ENCODE assay signal across 20 cellular contexts in the genomic region with DNA sequence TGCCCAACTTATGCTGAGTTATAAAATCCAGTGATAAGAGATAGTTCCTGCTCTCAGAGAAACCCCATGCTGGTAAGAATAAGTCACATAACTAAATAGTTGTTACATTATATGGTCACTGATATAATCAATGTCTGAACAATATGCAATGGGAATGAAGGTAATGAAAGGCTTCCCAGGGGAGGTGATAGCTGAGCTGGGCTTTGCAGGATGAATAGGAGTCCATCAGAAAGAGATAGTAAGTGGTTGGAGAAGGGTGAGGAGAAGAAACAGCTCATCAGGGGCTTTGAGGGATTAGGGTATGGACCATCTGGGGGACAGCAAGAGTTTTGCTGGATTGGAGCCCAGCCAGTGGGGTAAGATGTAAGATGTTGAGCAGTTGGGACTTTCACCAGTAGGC.
DNase-seq lines count a peak whose midpoint lies in the region; ATAC-seq, FAIRE-seq and TF ChIP-seq lines count a peak whose summit lies in the region.
"Had no signal": no experiment of that assay in that cellular context is flagged by ENCODE, and none has a peak within 500 bp of the region (broad histone marks: within the 10 kb centered on the region; RNA-seq: fewer than 3 reads in every experiment).

No MANE protein-coding gene starts in this region.

- no peaks in the 10 kb centered on the region for H4K20me1 ChIP-seq in keratinocyte (ENCODE audit: control insufficient read depth, extremely low read depth, insufficient read depth, low read length)

- no peaks in the 10 kb centered on the region for H3K79me2 ChIP-seq in keratinocyte (ENCODE audit: control insufficient read depth, insufficient read depth, low read length)

- no peaks in the 10 kb centered on the region for H3K9me3 Mint-ChIP-seq in T-helper 1 cell treated with Interleukin-12 subunit alpha and Interleukin-12 subunit beta and Interleukin-4 antibody, amounts not matched to agents 30 μg/mL and 1 μg/mL, for 36 hours
- H3K9me3 Mint-ChIP-seq in natural killer cell treated with Interleukin-12 subunit alpha and Interleukin-12 subunit beta and Interleukin-15 and Interleukin-18, amount 100 ng/mL, for 72 hours: no peaks in the 10 kb centered on the region
- H3K9me3 Mint-ChIP-seq in natural killer cell: no peaks in the 10 kb centered on the region
- no peaks in the 10 kb centered on the region for H3K9me3 Mint-ChIP-seq in stimulated activated effector memory CD8-positive, alpha-beta T cell treated with anti-CD3 and anti-CD28 coated beads, Interleukin-12 subunit alpha, Interleukin-12 subunit beta, amount 100 ng/mL, for 72 hours
- H3K9me3 Mint-ChIP-seq: CD4-positive, alpha-beta T cell had no signal

- H3K27me3 ChIP-seq in keratinocyte (ENCODE audit: control insufficient read depth, extremely low read depth, insufficient read depth, low read length): no peaks in the 10 kb centered on the region

- peaks cover 3% of the 10 kb centered on the region for H3K36me3 Mint-ChIP-seq in T-helper 1 cell treated with Interleukin-12 subunit alpha and Interleukin-12 subunit beta and Interleukin-4 antibody, amounts not matched to agents 30 μg/mL and 1 μg/mL, for 36 hours (ENCODE audit: low read depth)
- no peaks in the 10 kb centered on the region for H3K36me3 Mint-ChIP-seq in natural killer cell treated with Interleukin-12 subunit alpha and Interleukin-12 subunit beta and Interleukin-15 and Interleukin-18, amount 100 ng/mL, for 72 hours
- no peaks in the 10 kb centered on the region for H3K36me3 Mint-ChIP-seq in natural killer cell
- H3K36me3 Mint-ChIP-seq in stimulated activated effector memory CD8-positive, alpha-beta T cell treated with anti-CD3 and anti-CD28 coated beads, Interleukin-12 subunit alpha, Interleukin-12 subunit beta, amount 100 ng/mL, for 72 hours: no peaks in the 10 kb centered on the region

- intact Hi-C loops in natural killer cell (cut with micrococcal nuclease): no loop called here

- no peak overlapping the region for H3K4me3 ChIP-seq in keratinocyte (ENCODE audit: control insufficient read depth in 2 of 3, extremely low read depth in 1 of 3, insufficient read depth in 2 of 3, low read depth in 1 of 3, low read length in 3 of 3)
- H3K4me3 ChIP-seq: GM23248, HAP-1 had no signal

- dilution Hi-C loops in keratinocyte (cut with MboI; ENCODE audit: extremely low pct_ligation_motif_present, low sequenced_read_pairs): no loop called here

- H3K27ac ChIP-seq in keratinocyte (ENCODE audit: control insufficient read depth, insufficient read depth, low read length): no peak overlapping the region
- H3K27ac ChIP-seq: C4-2B, GM23248, HL-60 had no signal

- peak overlapping the region; percentile 23 for H3K27ac Mint-ChIP-seq in T-helper 1 cell treated with Interleukin-12 subunit alpha and Interleukin-12 subunit beta and Interleukin-4 antibody, amounts not matched to agents 30 μg/mL and 1 μg/mL, for 36 hours
- peak overlapping the region in 1 of 2 donors; percentile 5 for H3K27ac Mint-ChIP-seq in natural killer cell treated with Interleukin-12 subunit alpha and Interleukin-12 subunit beta and Interleukin-15 and Interleukin-18, amount 100 ng/mL, for 72 hours
- no peak overlapping the region for H3K27ac Mint-ChIP-seq in natural killer cell
- peak overlapping the region; percentile 12 for H3K27ac Mint-ChIP-seq in stimulated activated effector memory CD8-positive, alpha-beta T cell treated with anti-CD3 and anti-CD28 coated beads, Interleukin-12 subunit alpha, Interleukin-12 subunit beta, amount 100 ng/mL, for 72 hours
- H3K27ac Mint-ChIP-seq: CD4-positive, alpha-beta T cell had no signal

- H2AFZ ChIP-seq in keratinocyte (ENCODE audit: control insufficient read depth, low read length): no peak overlapping the region
- H2AFZ ChIP-seq: GM23248 had no signal

- FAIRE-seq in keratinocyte (lab: Jason Lieb, UNC): no peak
- FAIRE-seq: A204.1, D721Med, G401.6, GM12891, GM18507 had no signal

- H3K4me1 ChIP-seq in keratinocyte (ENCODE audit: control insufficient read depth, extremely low read depth, insufficient read depth, low read length): peaks cover 28% of the 10 kb centered on the region
- H3K4me1 ChIP-seq: Caco-2, HAP-1 had no signal

- no peaks in the 10 kb centered on the region for H3K27me3 Mint-ChIP-seq in T-helper 1 cell treated with Interleukin-12 subunit alpha and Interleukin-12 subunit beta and Interleukin-4 antibody, amounts not matched to agents 30 μg/mL and 1 μg/mL, for 36 hours (ENCODE audit: low read depth)
- H3K27me3 Mint-ChIP-seq in natural killer cell treated with Interleukin-12 subunit alpha and Interleukin-12 subunit beta and Interleukin-15 and Interleukin-18, amount 100 ng/mL, for 72 hours: peaks cover 0 to 7% of the 10 kb centered on the region in 2 donors
- no peaks in the 10 kb centered on the region for H3K27me3 Mint-ChIP-seq in natural killer cell (ENCODE audit: low read depth in 2 of 2)
- H3K27me3 Mint-ChIP-seq: CD4-positive, alpha-beta T cell had no signal

- TF ChIP-seq CTCF in natural killer cell (IDR thresholded peaks at IDR 0.05): no peak
- no peak for TF ChIP-seq CTCF in keratinocyte (optimal IDR thresholded peaks at IDR 0.05 in 1 of 3, IDR thresholded peaks at IDR 0.05 in 1 of 3, conservative IDR thresholded peaks at IDR 0.05 in 1 of 3; ENCODE audit: extremely low read depth in 1 of 3, insufficient read depth in 2 of 3, low read length in 3 of 3)

- DNase-seq in T-helper 1 cell: no peak
- DNase-seq in natural killer cell treated with Interleukin-12 subunit alpha and Interleukin-12 subunit beta and Interleukin-15 and Interleukin-18, amount 100 ng/mL, for 72 hours (ENCODE audit: low spot score): no peak
- no peak for DNase-seq in natural killer cell
- DNase-seq in keratinocyte (ENCODE audit: low read depth, low spot score): no peak
- DNase-seq in stimulated activated effector memory CD8-positive, alpha-beta T cell treated with anti-CD3 and anti-CD28 coated beads, Interleukin-12 subunit alpha, Interleukin-12 subunit beta, amount 100 ng/mL, for 72 hours (ENCODE audit: low spot score in 2 of 2): no peak
- DNase-seq in NCI-H2107 (lab: John Stamatoyannopoulos, UW): no peak
- DNase-seq in foreskin melanocyte: no peak
- DNase-seq: AML-193; Caco-2; CD4-positive, alpha-beta T cell had no signal

- no peak overlapping the region for H3K4me3 Mint-ChIP-seq in T-helper 1 cell treated with Interleukin-12 subunit alpha and Interleukin-12 subunit beta and Interleukin-4 antibody, amounts not matched to agents 30 μg/mL and 1 μg/mL, for 36 hours
- peak overlapping the region; percentile 7 for H3K4me3 Mint-ChIP-seq in natural killer cell treated with Interleukin-12 subunit alpha and Interleukin-12 subunit beta and Interleukin-15 and Interleukin-18, amount 100 ng/mL, for 72 hours
- no peak overlapping the region for H3K4me3 Mint-ChIP-seq in natural killer cell
- H3K4me3 Mint-ChIP-seq in stimulated activated effector memory CD8-positive, alpha-beta T cell treated with anti-CD3 and anti-CD28 coated beads, Interleukin-12 subunit alpha, Interleukin-12 subunit beta, amount 100 ng/mL, for 72 hours: no peak overlapping the region
- H3K4me3 Mint-ChIP-seq: CD4-positive, alpha-beta T cell had no signal

- no peaks in the 10 kb centered on the region for H3K9me1 ChIP-seq in keratinocyte (ENCODE audit: control insufficient read depth, extremely low read depth, insufficient read depth, low read length)

- H3K9me3 ChIP-seq in keratinocyte (ENCODE audit: control insufficient read depth, low read depth, low read length): no peaks in the 10 kb centered on the region
- H3K9me3 ChIP-seq: Caco-2, HAP-1 had no signal

- peak overlapping the region; percentile 44 for H3K4me2 ChIP-seq in keratinocyte (ENCODE audit: control insufficient read depth, extremely low read depth, insufficient read depth, low read depth, low read length)

- peaks cover 38% of the 10 kb centered on the region for H3K4me1 Mint-ChIP-seq in T-helper 1 cell treated with Interleukin-12 subunit alpha and Interleukin-12 subunit beta and Interleukin-4 antibody, amounts not matched to agents 30 μg/mL and 1 μg/mL, for 36 hours (ENCODE audit: low read depth)
- H3K4me1 Mint-ChIP-seq in natural killer cell treated with Interleukin-12 subunit alpha and Interleukin-12 subunit beta and Interleukin-15 and Interleukin-18, amount 100 ng/mL, for 72 hours (ENCODE audit: low read depth in 2 of 2): peaks cover 24 to 30% of the 10 kb centered on the region in 2 donors
- H3K4me1 Mint-ChIP-seq in natural killer cell: peaks cover under 1 to 12% of the 10 kb centered on the region in 2 donors
- H3K4me1 Mint-ChIP-seq in stimulated activated effector memory CD8-positive, alpha-beta T cell treated with anti-CD3 and anti-CD28 coated beads, Interleukin-12 subunit alpha, Interleukin-12 subunit beta, amount 100 ng/mL, for 72 hours: peaks cover 19% of the 10 kb centered on the region

- H3K9ac ChIP-seq in keratinocyte (ENCODE audit: control insufficient read depth, extremely low read depth, insufficient read depth, low read length): no peak overlapping the region
- H3K9ac ChIP-seq: GM23248 had no signal

- H3K36me3 ChIP-seq in keratinocyte (ENCODE audit: control insufficient read depth in 2 of 2, extremely low read depth in 1 of 2, insufficient read depth in 2 of 2, low read length in 2 of 2): no peaks in the 10 kb centered on the region
- H3K36me3 ChIP-seq: HAP-1 had no signal

- no peak for ATAC-seq in natural killer cell treated with Interleukin-12 subunit alpha and Interleukin-12 subunit beta and Interleukin-15 and Interleukin-18, amount 100 ng/mL, for 72 hours
- ATAC-seq in natural killer cell: no peak
- no peak for ATAC-seq in stimulated activated effector memory CD8-positive, alpha-beta T cell treated with anti-CD3 and anti-CD28 coated beads, Interleukin-12 subunit alpha, Interleukin-12 subunit beta, amount 100 ng/mL, for 72 hours

Comparison
In these comparisons a context has a peak if more than half of its experiments do, and no peak if none do; other contexts are left out.
1. H3K27ac Mint-ChIP-seq: peak in T-helper 1 cell treated with Interleukin-12 subunit alpha and Interleukin-12 subunit beta and Interleukin-4 antibody, amounts not matched to agents 30 μg/mL and 1 μg/mL, for 36 hours (single experiment) and stimulated activated effector memory CD8-positive, alpha-beta T cell treated with anti-CD3 and anti-CD28 coated beads, Interleukin-12 subunit alpha, Interleukin-12 subunit beta, amount 100 ng/mL, for 72 hours (single experiment); none in natural killer cell (0 of 2).